2 cellular contexts compared by ENCODE assay signal in the genomic region with DNA sequence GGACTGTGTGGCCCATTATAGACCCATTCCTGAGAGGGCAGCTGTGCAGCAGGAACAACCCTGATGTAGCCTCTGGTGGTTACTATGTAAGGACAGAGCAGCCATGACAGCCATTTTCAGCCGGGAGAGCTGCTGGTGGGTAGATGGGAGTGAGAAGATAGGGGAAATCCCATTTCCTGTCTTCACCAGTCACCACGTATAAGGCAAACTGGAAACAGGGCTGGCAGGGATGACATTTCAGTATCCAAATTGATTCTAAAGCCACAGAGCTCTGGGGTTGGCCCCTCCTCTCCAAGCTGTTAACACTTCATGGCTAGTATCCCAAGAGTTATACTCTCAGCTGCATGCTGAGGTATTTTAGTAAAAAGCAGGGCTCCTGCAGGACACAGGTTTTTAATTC.
TF ChIP-seq lines count a peak whose summit lies in the region.

No MANE protein-coding gene starts in this region.

TF ChIP-seq in GM23338, 12 proteins besides CTCF, POLR2A, EP300 and RAD21 (continues in another document):
- TF ChIP-seq, protein P1, sequence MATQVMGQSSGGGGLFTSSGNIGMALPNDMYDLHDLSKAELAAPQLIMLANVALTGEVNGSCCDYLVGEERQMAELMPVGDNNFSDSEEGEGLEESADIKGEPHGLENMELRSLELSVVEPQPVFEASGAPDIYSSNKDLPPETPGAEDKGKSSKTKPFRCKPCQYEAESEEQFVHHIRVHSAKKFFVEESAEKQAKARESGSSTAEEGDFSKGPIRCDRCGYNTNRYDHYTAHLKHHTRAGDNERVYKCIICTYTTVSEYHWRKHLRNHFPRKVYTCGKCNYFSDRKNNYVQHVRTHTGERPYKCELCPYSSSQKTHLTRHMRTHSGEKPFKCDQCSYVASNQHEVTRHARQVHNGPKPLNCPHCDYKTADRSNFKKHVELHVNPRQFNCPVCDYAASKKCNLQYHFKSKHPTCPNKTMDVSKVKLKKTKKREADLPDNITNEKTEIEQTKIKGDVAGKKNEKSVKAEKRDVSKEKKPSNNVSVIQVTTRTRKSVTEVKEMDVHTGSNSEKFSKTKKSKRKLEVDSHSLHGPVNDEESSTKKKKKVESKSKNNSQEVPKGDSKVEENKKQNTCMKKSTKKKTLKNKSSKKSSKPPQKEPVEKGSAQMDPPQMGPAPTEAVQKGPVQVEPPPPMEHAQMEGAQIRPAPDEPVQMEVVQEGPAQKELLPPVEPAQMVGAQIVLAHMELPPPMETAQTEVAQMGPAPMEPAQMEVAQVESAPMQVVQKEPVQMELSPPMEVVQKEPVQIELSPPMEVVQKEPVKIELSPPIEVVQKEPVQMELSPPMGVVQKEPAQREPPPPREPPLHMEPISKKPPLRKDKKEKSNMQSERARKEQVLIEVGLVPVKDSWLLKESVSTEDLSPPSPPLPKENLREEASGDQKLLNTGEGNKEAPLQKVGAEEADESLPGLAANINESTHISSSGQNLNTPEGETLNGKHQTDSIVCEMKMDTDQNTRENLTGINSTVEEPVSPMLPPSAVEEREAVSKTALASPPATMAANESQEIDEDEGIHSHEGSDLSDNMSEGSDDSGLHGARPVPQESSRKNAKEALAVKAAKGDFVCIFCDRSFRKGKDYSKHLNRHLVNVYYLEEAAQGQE (IDR thresholded peaks at IDR 0.05; ENCODE audit: unreplicated experiment) = no peak
- TF ChIP-seq POLR2AphosphoS5 (IDR thresholded peaks at IDR 0.05; ENCODE audit: low read depth) (no peak), JUNB (IDR thresholded peaks at IDR 0.05; ENCODE audit: unreplicated experiment) (no peak), ZNF331 (CRISPR knock-in tag; IDR thresholded peaks at IDR 0.05; ENCODE audit: low read depth) (no peak), EZH2phosphoT487 (IDR thresholded peaks at IDR 0.05; ENCODE audit: unreplicated experiment) (no peak), CREB1 (CRISPR knock-in tag; IDR thresholded peaks at IDR 0.05; ENCODE audit: low read depth) (no peak), ZNF114 (CRISPR knock-in tag; IDR thresholded peaks at IDR 0.05) (no peak), EZH2 (IDR thresholded peaks at IDR 0.05; ENCODE audit: low read depth, unreplicated experiment) (no peak), STAT1 (IDR thresholded peaks at IDR 0.05; ENCODE audit: unreplicated experiment) (no peak)
- TF ChIP-seq, protein P2, sequence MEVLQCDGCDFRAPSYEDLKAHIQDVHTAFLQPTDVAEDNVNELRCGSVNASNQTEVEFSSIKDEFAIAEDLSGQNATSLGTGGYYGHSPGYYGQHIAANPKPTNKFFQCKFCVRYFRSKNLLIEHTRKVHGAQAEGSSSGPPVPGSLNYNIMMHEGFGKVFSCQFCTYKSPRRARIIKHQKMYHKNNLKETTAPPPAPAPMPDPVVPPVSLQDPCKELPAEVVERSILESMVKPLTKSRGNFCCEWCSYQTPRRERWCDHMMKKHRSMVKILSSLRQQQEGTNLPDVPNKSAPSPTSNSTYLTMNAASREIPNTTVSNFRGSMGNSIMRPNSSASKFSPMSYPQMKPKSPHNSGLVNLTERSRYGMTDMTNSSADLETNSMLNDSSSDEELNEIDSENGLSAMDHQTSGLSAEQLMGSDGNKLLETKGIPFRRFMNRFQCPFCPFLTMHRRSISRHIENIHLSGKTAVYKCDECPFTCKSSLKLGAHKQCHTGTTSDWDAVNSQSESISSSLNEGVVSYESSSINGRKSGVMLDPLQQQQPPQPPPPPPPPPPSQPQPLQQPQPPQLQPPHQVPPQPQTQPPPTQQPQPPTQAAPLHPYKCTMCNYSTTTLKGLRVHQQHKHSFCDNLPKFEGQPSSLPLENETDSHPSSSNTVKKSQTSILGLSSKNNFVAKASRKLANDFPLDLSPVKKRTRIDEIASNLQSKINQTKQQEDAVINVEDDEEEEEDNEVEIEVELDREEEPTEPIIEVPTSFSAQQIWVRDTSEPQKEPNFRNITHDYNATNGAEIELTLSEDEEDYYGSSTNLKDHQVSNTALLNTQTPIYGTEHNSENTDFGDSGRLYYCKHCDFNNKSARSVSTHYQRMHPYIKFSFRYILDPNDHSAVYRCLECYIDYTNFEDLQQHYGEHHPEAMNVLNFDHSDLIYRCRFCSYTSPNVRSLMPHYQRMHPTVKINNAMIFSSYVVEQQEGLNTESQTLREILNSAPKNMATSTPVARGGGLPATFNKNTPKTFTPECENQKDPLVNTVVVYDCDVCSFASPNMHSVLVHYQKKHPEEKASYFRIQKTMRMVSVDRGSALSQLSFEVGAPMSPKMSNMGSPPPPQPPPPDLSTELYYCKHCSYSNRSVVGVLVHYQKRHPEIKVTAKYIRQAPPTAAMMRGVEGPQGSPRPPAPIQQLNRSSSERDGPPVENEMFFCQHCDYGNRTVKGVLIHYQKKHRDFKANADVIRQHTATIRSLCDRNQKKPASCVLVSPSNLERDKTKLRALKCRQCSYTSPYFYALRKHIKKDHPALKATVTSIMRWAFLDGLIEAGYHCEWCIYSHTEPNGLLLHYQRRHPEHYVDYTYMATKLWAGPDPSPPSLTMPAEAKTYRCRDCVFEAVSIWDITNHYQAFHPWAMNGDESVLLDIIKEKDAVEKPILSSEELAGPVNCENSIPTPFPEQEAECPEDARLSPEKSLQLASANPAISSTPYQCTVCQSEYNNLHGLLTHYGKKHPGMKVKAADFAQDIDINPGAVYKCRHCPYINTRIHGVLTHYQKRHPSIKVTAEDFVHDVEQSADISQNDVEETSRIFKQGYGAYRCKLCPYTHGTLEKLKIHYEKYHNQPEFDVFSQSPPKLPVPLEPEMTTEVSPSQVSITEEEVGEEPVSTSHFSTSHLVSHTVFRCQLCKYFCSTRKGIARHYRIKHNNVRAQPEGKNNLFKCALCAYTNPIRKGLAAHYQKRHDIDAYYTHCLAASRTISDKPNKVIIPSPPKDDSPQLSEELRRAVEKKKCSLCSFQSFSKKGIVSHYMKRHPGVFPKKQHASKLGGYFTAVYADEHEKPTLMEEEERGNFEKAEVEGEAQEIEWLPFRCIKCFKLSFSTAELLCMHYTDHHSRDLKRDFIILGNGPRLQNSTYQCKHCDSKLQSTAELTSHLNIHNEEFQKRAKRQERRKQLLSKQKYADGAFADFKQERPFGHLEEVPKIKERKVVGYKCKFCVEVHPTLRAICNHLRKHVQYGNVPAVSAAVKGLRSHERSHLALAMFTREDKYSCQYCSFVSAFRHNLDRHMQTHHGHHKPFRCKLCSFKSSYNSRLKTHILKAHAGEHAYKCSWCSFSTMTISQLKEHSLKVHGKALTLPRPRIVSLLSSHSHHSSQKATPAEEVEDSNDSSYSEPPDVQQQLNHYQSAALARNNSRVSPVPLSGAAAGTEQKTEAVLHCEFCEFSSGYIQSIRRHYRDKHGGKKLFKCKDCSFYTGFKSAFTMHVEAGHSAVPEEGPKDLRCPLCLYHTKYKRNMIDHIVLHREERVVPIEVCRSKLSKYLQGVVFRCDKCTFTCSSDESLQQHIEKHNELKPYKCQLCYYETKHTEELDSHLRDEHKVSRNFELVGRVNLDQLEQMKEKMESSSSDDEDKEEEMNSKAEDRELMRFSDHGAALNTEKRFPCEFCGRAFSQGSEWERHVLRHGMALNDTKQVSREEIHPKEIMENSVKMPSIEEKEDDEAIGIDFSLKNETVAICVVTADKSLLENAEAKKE (CRISPR knock-in tag; IDR thresholded peaks at IDR 0.05) = no peak

TF ChIP-seq in HEK293T, 16 proteins besides CTCF, POLR2A, EP300 and RAD21 (continued from another document):
- TF ChIP-seq, protein P3, sequence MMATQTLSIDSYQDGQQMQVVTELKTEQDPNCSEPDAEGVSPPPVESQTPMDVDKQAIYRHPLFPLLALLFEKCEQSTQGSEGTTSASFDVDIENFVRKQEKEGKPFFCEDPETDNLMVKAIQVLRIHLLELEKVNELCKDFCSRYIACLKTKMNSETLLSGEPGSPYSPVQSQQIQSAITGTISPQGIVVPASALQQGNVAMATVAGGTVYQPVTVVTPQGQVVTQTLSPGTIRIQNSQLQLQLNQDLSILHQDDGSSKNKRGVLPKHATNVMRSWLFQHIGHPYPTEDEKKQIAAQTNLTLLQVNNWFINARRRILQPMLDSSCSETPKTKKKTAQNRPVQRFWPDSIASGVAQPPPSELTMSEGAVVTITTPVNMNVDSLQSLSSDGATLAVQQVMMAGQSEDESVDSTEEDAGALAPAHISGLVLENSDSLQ (IDR thresholded peaks at IDR 0.05) = no peak
- TF ChIP-seq BHLHE40 (IDR thresholded peaks at IDR 0.05; ENCODE audit: borderline replicate concordance) (no peak), HDGF (IDR thresholded peaks at IDR 0.05; ENCODE audit: borderline replicate concordance) (no peak), ARNT (IDR thresholded peaks at IDR 0.05) (no peak), ZNF384 (IDR thresholded peaks at IDR 0.05) (no peak), SP1 (IDR thresholded peaks at IDR 0.05) (no peak), TARDBP (IDR thresholded peaks at IDR 0.05) (no peak)
